Comparison of ENCODE assay signal across 8 cellular contexts in genomic region chr7:69932034-69932628, GRCh38.
DNase-seq lines count a peak whose midpoint lies in the region; ATAC-seq, FAIRE-seq and TF ChIP-seq lines count a peak whose summit lies in the region.

No MANE protein-coding gene starts in this region.

- H3K4me3 ChIP-seq in BE2C (ENCODE audit: low read depth, low read length) = no peak overlapping the region
- no peak overlapping the region for H3K4me3 ChIP-seq in RWPE2 (ENCODE audit: severe bottlenecking)
- H3K4me3 ChIP-seq in left ventricle myocardium inferior = no peak overlapping the region
- H3K4me3 ChIP-seq in small intestine (ENCODE audit: low read depth in 1 of 2, low read length in 2 of 2) = no peak overlapping the region
- H3K4me3 ChIP-seq in gastrocnemius medialis = no peak overlapping the region

- H3K9me3 ChIP-seq in BE2C = no peaks in the 10 kb centered on the region
- H3K9me3 ChIP-seq in RWPE2 (ENCODE audit: severe bottlenecking) = no peaks in the 10 kb centered on the region
- H3K9me3 ChIP-seq in left ventricle myocardium inferior (replicated peaks) = no peaks in the 10 kb centered on the region
- no peaks in the 10 kb centered on the region for H3K9me3 ChIP-seq in small intestine (ENCODE audit: control insufficient read depth, low read depth)
- no peaks in the 10 kb centered on the region for H3K9me3 ChIP-seq in gastrocnemius medialis

- no peak for FAIRE-seq in small intestine (lab: Jason Lieb, UNC)

- DNase-seq in BE2C (peak; percentile 41), KBM-7 (peak; percentile 7), RWPE2 (ENCODE audit: low spot score) (no peak), left ventricle myocardium inferior (no peak), small intestine (peak; percentile 47), gastrocnemius medialis (no peak), 8988T (no peak)
- DNase-seq in activated CD4-positive, alpha-beta T cell treated with anti-CD3 and anti-CD28 coated beads for 1 hour = no peak

- H3K4me1 ChIP-seq in BE2C (peaks cover 10% of the 10 kb centered on the region), RWPE2 (ENCODE audit: insufficient read depth, poor library complexity, severe bottlenecking) (no peaks in the 10 kb centered on the region), left ventricle myocardium inferior (peaks cover 17% of the 10 kb centered on the region), small intestine (ENCODE audit: control insufficient read depth in 2 of 2, insufficient read depth in 1 of 2, low read depth in 1 of 2, low read length in 1 of 2) (no peaks in the 10 kb centered on the region), gastrocnemius medialis (no peaks in the 10 kb centered on the region)

- intact Hi-C loops in left ventricle myocardium inferior (cut with micrococcal nuclease) = no loop called here
- intact Hi-C loops in gastrocnemius medialis (cut with DNase I; ENCODE audit: low total_unique reads) = no loop called here

- no peak for TF ChIP-seq POLR2A in gastrocnemius medialis (IDR thresholded peaks at IDR 0.05)

- H3K36me3 ChIP-seq in BE2C (no peaks in the 10 kb centered on the region), RWPE2 (ENCODE audit: low read depth) (no peaks in the 10 kb centered on the region), left ventricle myocardium inferior (no peaks in the 10 kb centered on the region), small intestine (ENCODE audit: control insufficient read depth in 2 of 2, insufficient read depth in 2 of 2, low read length in 2 of 2) (no peaks in the 10 kb centered on the region), gastrocnemius medialis (no peaks in the 10 kb centered on the region)

- 51 to 66% (median 61%) methylated on average over 2 of the region's 2 CpGs for WGBS in small intestine, 3 donors

- no peak; the same call in 2 of the 3 replicates for ATAC-seq in RWPE2 (ENCODE audit: low read depth)
- no peak for ATAC-seq in gastrocnemius medialis

- no peaks in the 10 kb centered on the region for H3K27me3 ChIP-seq in BE2C
- H3K27me3 ChIP-seq in RWPE2 (ENCODE audit: insufficient read depth, poor library complexity, severe bottlenecking) = no peaks in the 10 kb centered on the region
- H3K27me3 ChIP-seq in left ventricle myocardium inferior (ENCODE audit: low read depth) = no peaks in the 10 kb centered on the region
- H3K27me3 ChIP-seq in small intestine (ENCODE audit: control insufficient read depth in 2 of 2, insufficient read depth in 2 of 2, low read length in 2 of 2) = no peaks in the 10 kb centered on the region
- no peaks in the 10 kb centered on the region for H3K27me3 ChIP-seq in gastrocnemius medialis

- H3K27ac ChIP-seq in RWPE2 (ENCODE audit: poor library complexity, severe bottlenecking) = no peak overlapping the region
- H3K27ac ChIP-seq in left ventricle myocardium inferior (replicated peaks) = no peak overlapping the region
- H3K27ac ChIP-seq in small intestine (ENCODE audit: low read depth in 1 of 2, low read length in 1 of 2) = no peak overlapping the region
- no peak overlapping the region for H3K27ac ChIP-seq in gastrocnemius medialis

- in situ Hi-C loops in KBM-7 (cut with MboI; ENCODE audit: low pct_unique_long_range_greater_than_20kb, low sequenced_read_pairs) = no loop called here
- in situ Hi-C loops in gastrocnemius medialis (cut with MboI; ENCODE audit: low sequenced_read_pairs in 4 of 4) = no loop called here

- TF ChIP-seq CTCF in BE2C (IDR thresholded peaks at IDR 0.05; ENCODE audit: low read depth, low read length) (peak; percentile 92), RWPE2 (IDR thresholded peaks at IDR 0.05; ENCODE audit: poor library complexity, severe bottlenecking) (peak; percentile 57), left ventricle myocardium inferior (IDR thresholded peaks at IDR 0.05; ENCODE audit: borderline replicate concordance) (peak; percentile 78), gastrocnemius medialis (IDR thresholded peaks at IDR 0.05 in 4 of 5, conservative IDR thresholded peaks at IDR 0.05 in 1 of 5) (peak in 2 of 5 experiments; percentile 37 to 45)

Comparison
In these comparisons a context has a peak if more than half of its experiments do, and no peak if none do; other contexts are left out.
1. DNase-seq: peak in BE2C (single experiment), KBM-7 (single experiment) and small intestine (single experiment); none in RWPE2 (single experiment), left ventricle myocardium inferior (single experiment), gastrocnemius medialis (0 of 2), 8988T (single experiment) and activated CD4-positive, alpha-beta T cell treated with anti-CD3 and anti-CD28 coated beads for 1 hour (single experiment).